In genomic region chr10:69965086-69965485, GRCh38 we compare ENCODE assay signal across 17 cellular contexts.
DNase-seq lines count a peak whose midpoint lies in the region; ATAC-seq and TF ChIP-seq lines count a peak whose summit lies in the region.
"Had no signal": no experiment of that assay in that cellular context is flagged by ENCODE, and none has a peak within 500 bp of the region (broad histone marks: within the 10 kb centered on the region; RNA-seq: fewer than 3 reads in every experiment).

No MANE protein-coding gene starts in this region.

- H3K9me3 Mint-ChIP-seq in type B pancreatic cell = no peaks in the 10 kb centered on the region

- TF ChIP-seq CTCF in right atrium auricular region (IDR thresholded peaks at IDR 0.05) (no peak), type B pancreatic cell (conservative IDR thresholded peaks at IDR 0.05) (no peak), MM.1S (IDR thresholded peaks at IDR 0.05; ENCODE audit: low read length) (no peak)

- peaks cover 21% of the 10 kb centered on the region for H3K4me1 Mint-ChIP-seq in type B pancreatic cell (ENCODE audit: unreplicated experiment)

- H2AFZ ChIP-seq in MM.1S (ENCODE audit: low read length) = no peak overlapping the region

- H3K9me3 ChIP-seq in right atrium auricular region (no peaks in the 10 kb centered on the region), MM.1S (replicated peaks; ENCODE audit: insufficient read depth, low read length) (no peaks in the 10 kb centered on the region)
- H3K9me3 ChIP-seq: Caco-2 had no signal

- H3K27me3 ChIP-seq in right atrium auricular region (no peaks in the 10 kb centered on the region), MM.1S (replicated peaks; ENCODE audit: insufficient read depth, low read length) (peaks cover 4% of the 10 kb centered on the region; the same call in 1 of the 2 replicates)

- no peak for ATAC-seq in left ventricle myocardium superior
- ATAC-seq in GM18870 (IDR thresholded peaks at IDR 0.05; ENCODE audit: unreplicated experiment) = no peak
- ATAC-seq: PC-3 had no signal

- H3K4me1 ChIP-seq in right atrium auricular region (no peaks in the 10 kb centered on the region), MM.1S (ENCODE audit: low read length) (no peaks in the 10 kb centered on the region)
- H3K4me1 ChIP-seq: Caco-2 had no signal

- no peaks in the 10 kb centered on the region for H3K36me3 Mint-ChIP-seq in type B pancreatic cell

- no peak overlapping the region for H3K4me3 Mint-ChIP-seq in type B pancreatic cell

- no peak overlapping the region for H3K27ac Mint-ChIP-seq in type B pancreatic cell

- no peaks in the 10 kb centered on the region for H3F3A ChIP-seq in MM.1S (ENCODE audit: insufficient read depth, low read length)

- H3K9me2 ChIP-seq in MM.1S (replicated peaks; ENCODE audit: insufficient read depth, low read length) = no peaks in the 10 kb centered on the region

- intact Hi-C loops in left ventricle myocardium superior (cut with micrococcal nuclease) = no loop called here

- no peak overlapping the region for H3K9ac ChIP-seq in MM.1S (ENCODE audit: low read length)

- H4K20me1 ChIP-seq in MM.1S (ENCODE audit: insufficient read depth, low read length) = no peaks in the 10 kb centered on the region

- H3K27ac ChIP-seq in right atrium auricular region = no peak overlapping the region
- H3K27ac ChIP-seq in MM.1S (ENCODE audit: low read length) = no peak overlapping the region
- H3K27ac ChIP-seq: RWPE1 had no signal

- peaks cover 23% of the 10 kb centered on the region for H3K27me3 Mint-ChIP-seq in type B pancreatic cell

- DNase-seq in right atrium auricular region (ENCODE audit: low spot score) (peak; percentile 48), left ventricle myocardium superior (no peak), NCI-H69 (lab: John Stamatoyannopoulos, UW) (peak; percentile 23), cerebellum (ENCODE audit: low spot score) (peak; percentile 82), type B pancreatic cell (ENCODE audit: extremely low spot score, unreplicated experiment) (peak; percentile 37), OCI-M1 (lab: John Stamatoyannopoulos, UW) (no peak), MM.1S (no peak)
- DNase-seq: Caco-2, DMS79, KG1, NCI-H1048, NCI-H1694, NCI-H226, NCI-H524 treated with DMSO at 0.1 percent for 48 hours, PC-3 had no signal

- no peaks in the 10 kb centered on the region for H3K79me2 ChIP-seq in MM.1S (ENCODE audit: low read length)

- H3K36me3 ChIP-seq in right atrium auricular region (no peaks in the 10 kb centered on the region), MM.1S (replicated peaks; ENCODE audit: insufficient read depth, low read length) (no peaks in the 10 kb centered on the region)

- H3K4me3 ChIP-seq in right atrium auricular region = no peak overlapping the region
- no peak overlapping the region for H3K4me3 ChIP-seq in MM.1S (ENCODE audit: low read length)

- H3K4me2 ChIP-seq in MM.1S (ENCODE audit: low read depth, low read length) = no peak overlapping the region

Comparison
In these comparisons a context has a peak if more than half of its experiments do, and no peak if none do; other contexts are left out.
1. DNase-seq: peak in right atrium auricular region (single experiment), NCI-H69 (single experiment), cerebellum (single experiment) and type B pancreatic cell (single experiment); none in left ventricle myocardium superior (single experiment), OCI-M1 (single experiment) and MM.1S (single experiment).